In the genomic region with DNA sequence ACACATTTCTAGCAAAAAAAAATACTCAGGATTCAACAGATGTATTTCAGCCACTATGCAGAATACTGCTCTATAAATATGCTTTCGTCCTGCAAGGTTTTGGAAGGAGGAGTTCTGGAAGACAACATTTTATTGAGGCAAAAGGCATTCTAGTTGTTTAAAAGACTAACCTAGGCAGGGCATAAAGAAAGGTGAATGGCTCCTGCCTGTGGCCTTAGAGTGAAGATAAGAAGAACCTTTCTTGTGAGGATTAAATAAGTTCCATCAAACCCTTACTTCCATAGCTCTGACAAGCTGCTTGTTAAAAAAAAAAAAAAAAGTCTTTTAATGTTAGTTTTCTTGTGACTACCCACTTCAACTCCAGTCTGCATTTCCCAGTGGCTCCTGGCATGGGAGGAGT, we compare ENCODE assay signal across 34 cellular contexts.
"Had no signal": no experiment of that assay in that cellular context is flagged by ENCODE, and none has a peak within 500 bp of the region (broad histone marks: within the 10 kb centered on the region; RNA-seq: fewer than 3 reads in every experiment).

No MANE protein-coding gene starts in this region.

- H3K4me1 ChIP-seq: ascending aorta, breast epithelium had no signal

- H3K27me3 ChIP-seq: ascending aorta, brain microvascular endothelial cell, breast epithelium had no signal

- FAIRE-seq: TTC549 had no signal

- DNase-seq: activated B cell treated with CpG ODN at 0.5 μM for 24 hours; activated CD4-positive, alpha-beta memory T cell treated with anti-CD3 and anti-CD28 coated beads, Interleukin-2, amount 10 ng/mL, durations not matched to agents 7 days and 5 days; activated CD4-positive, alpha-beta T cell treated with anti-CD3 and anti-CD28 coated beads for 4 hours; activated CD4-positive, alpha-beta T cell treated with anti-CD3 and anti-CD28 coated beads, Interleukin-2, amount 10 ng/mL, durations not matched to agents 24 days and 14 days; activated CD4-positive, alpha-beta T cell treated with anti-CD3 and anti-CD28 coated beads, Interleukin-2, amount 50 U/mL, for 1 hour; activated CD4-positive, alpha-beta T cell treated with anti-CD3 and anti-CD28 coated beads, Interleukin-2, amount 50 U/mL, for 48 hours; activated CD4-positive, CD25-positive, alpha-beta regulatory T cell treated with anti-CD3 and anti-CD28 coated beads, Interleukin-2, amount 50 U/mL, for 72 hours; activated CD8-positive, alpha-beta memory T cell treated with anti-CD3 and anti-CD28 coated beads for 24 hours; activated CD8-positive, alpha-beta memory T cell treated with anti-CD3 and anti-CD28 coated beads, Interleukin-2, amount 10 ng/mL, durations not matched to agents 7 days and 5 days; activated CD8-positive, alpha-beta memory T cell treated with anti-CD3 and anti-CD28 coated beads, Interleukin-2, amount 50 U/mL, for 48 hours; activated CD8-positive, alpha-beta T cell treated with anti-CD3 and anti-CD28 coated beads, Interleukin-2, amount 10 ng/mL, durations not matched to agents 7 days and 5 days; activated effector memory CD4-positive, alpha-beta T cell treated with Interleukin-2 at 50 U/mL for 16 hours; activated gamma-delta T cell; activated naive CD4-positive, alpha-beta T cell treated with anti-CD3 and anti-CD28 coated beads, Interleukin-2, amount 10 ng/mL, durations not matched to agents 7 days and 5 days; activated naive CD4-positive, alpha-beta T cell treated with Interleukin-2 at 50 U/mL for 16 hours; activated naive CD8-positive, alpha-beta T cell treated with anti-CD3 and anti-CD28 coated beads, Interleukin-2, amount 10 ng/mL, durations not matched to agents 7 days and 5 days; activated naive CD8-positive, alpha-beta T cell treated with anti-CD3 and anti-CD28 coated beads, Interleukin-2, amount 50 U/mL, for 24 hours; activated T-cell treated with anti-CD3 and anti-CD28 coated beads, Interleukin-2, amount 50 U/mL, for 24 hours; activated T-cell treated with anti-CD3 and anti-CD28 coated beads, Interleukin-2, amount 50 U/mL, for 48 hours; anterior cingulate cortex; brain microvascular endothelial cell; central memory CD4-positive, alpha-beta T cell; T-helper 1 cell; T-helper 2 cell; T-helper 9 cell had no signal

- ATAC-seq: activated CD8-positive, alpha-beta memory T cell treated with anti-CD3 and anti-CD28 coated beads, Interleukin-2, amount 10 ng/mL, durations not matched to agents 7 days and 5 days; activated CD8-positive, alpha-beta T cell treated with anti-CD3 and anti-CD28 coated beads, Interleukin-2, amount 10 ng/mL, durations not matched to agents 7 days and 5 days; activated naive CD8-positive, alpha-beta T cell treated with anti-CD3 and anti-CD28 coated beads, Interleukin-2, amount 50 U/mL, for 24 hours had no signal

- H3K4me3 Mint-ChIP-seq: activated B cell treated with CpG ODN at 0.5 μM for 24 hours; activated CD4-positive, alpha-beta memory T cell treated with anti-CD3 and anti-CD28 coated beads, Interleukin-2, amount 10 ng/mL, durations not matched to agents 7 days and 5 days; activated CD4-positive, alpha-beta T cell treated with anti-CD3 and anti-CD28 coated beads, Interleukin-2, amount 10 ng/mL, durations not matched to agents 24 days and 14 days; activated CD8-positive, alpha-beta memory T cell treated with anti-CD3 and anti-CD28 coated beads, Interleukin-2, amount 10 ng/mL, durations not matched to agents 7 days and 5 days; activated CD8-positive, alpha-beta T cell treated with anti-CD3 and anti-CD28 coated beads, Interleukin-2, amount 10 ng/mL, durations not matched to agents 7 days and 5 days; activated naive CD4-positive, alpha-beta T cell treated with anti-CD3 and anti-CD28 coated beads, Interleukin-2, amount 10 ng/mL, durations not matched to agents 7 days and 5 days; activated naive CD4-positive, alpha-beta T cell treated with anti-CD3 and anti-CD28 coated beads, Interleukin-2, amount 50 U/mL, for 24 hours; activated naive CD8-positive, alpha-beta T cell; activated naive CD8-positive, alpha-beta T cell treated with anti-CD3 and anti-CD28 coated beads, Interleukin-2, amount 10 ng/mL, durations not matched to agents 7 days and 5 days; activated naive CD8-positive, alpha-beta T cell treated with anti-CD3 and anti-CD28 coated beads, Interleukin-2, amount 50 U/mL, for 24 hours; activated T-cell treated with anti-CD3 and anti-CD28 coated beads, Interleukin-2, amount 50 U/mL, for 24 hours; T-helper 1 cell treated with Interleukin-12 subunit alpha and Interleukin-12 subunit beta and Interleukin-4 antibody, amounts not matched to agents 30 μg/mL and 1 μg/mL, for 36 hours; T-helper 2 cell treated with Interferon-gamma antibody and Interleukin-4, amounts not matched to agents 5 μg/mL and 100 μg/mL, for 36 hours had no signal

- H3K4me1 Mint-ChIP-seq: activated B cell treated with CpG ODN at 0.5 μM for 24 hours; activated CD4-positive, alpha-beta memory T cell treated with anti-CD3 and anti-CD28 coated beads, Interleukin-2, amount 10 ng/mL, durations not matched to agents 7 days and 5 days; activated CD4-positive, alpha-beta T cell treated with anti-CD3 and anti-CD28 coated beads, Interleukin-2, amount 10 ng/mL, durations not matched to agents 24 days and 14 days; activated CD8-positive, alpha-beta memory T cell treated with anti-CD3 and anti-CD28 coated beads, Interleukin-2, amount 10 ng/mL, durations not matched to agents 7 days and 5 days; activated naive CD4-positive, alpha-beta T cell treated with anti-CD3 and anti-CD28 coated beads, Interleukin-2, amount 10 ng/mL, durations not matched to agents 7 days and 5 days; activated naive CD4-positive, alpha-beta T cell treated with anti-CD3 and anti-CD28 coated beads, Interleukin-2, amount 50 U/mL, for 24 hours; activated naive CD8-positive, alpha-beta T cell treated with anti-CD3 and anti-CD28 coated beads, Interleukin-2, amount 10 ng/mL, durations not matched to agents 7 days and 5 days; activated naive CD8-positive, alpha-beta T cell treated with anti-CD3 and anti-CD28 coated beads, Interleukin-2, amount 50 U/mL, for 24 hours had no signal

- H3K36me3 Mint-ChIP-seq: activated CD8-positive, alpha-beta memory T cell treated with anti-CD3 and anti-CD28 coated beads, Interleukin-2, amount 10 ng/mL, durations not matched to agents 7 days and 5 days; activated naive CD4-positive, alpha-beta T cell treated with anti-CD3 and anti-CD28 coated beads, Interleukin-2, amount 10 ng/mL, durations not matched to agents 7 days and 5 days; activated naive CD4-positive, alpha-beta T cell treated with anti-CD3 and anti-CD28 coated beads, Interleukin-2, amount 50 U/mL, for 24 hours; activated naive CD8-positive, alpha-beta T cell; activated naive CD8-positive, alpha-beta T cell treated with anti-CD3 and anti-CD28 coated beads, Interleukin-2, amount 10 ng/mL, durations not matched to agents 7 days and 5 days had no signal

- H3K27me3 Mint-ChIP-seq: activated B cell treated with CpG ODN at 0.5 μM for 24 hours; activated CD4-positive, alpha-beta memory T cell treated with anti-CD3 and anti-CD28 coated beads, Interleukin-2, amount 10 ng/mL, durations not matched to agents 7 days and 5 days; activated CD4-positive, alpha-beta T cell treated with anti-CD3 and anti-CD28 coated beads, Interleukin-2, amount 10 ng/mL, durations not matched to agents 24 days and 14 days; activated CD8-positive, alpha-beta memory T cell treated with anti-CD3 and anti-CD28 coated beads, Interleukin-2, amount 10 ng/mL, durations not matched to agents 7 days and 5 days; activated naive CD4-positive, alpha-beta T cell treated with anti-CD3 and anti-CD28 coated beads, Interleukin-2, amount 10 ng/mL, durations not matched to agents 7 days and 5 days; activated naive CD8-positive, alpha-beta T cell treated with anti-CD3 and anti-CD28 coated beads, Interleukin-2, amount 10 ng/mL, durations not matched to agents 7 days and 5 days; activated naive CD8-positive, alpha-beta T cell treated with anti-CD3 and anti-CD28 coated beads, Interleukin-2, amount 50 U/mL, for 24 hours; activated T-cell treated with anti-CD3 and anti-CD28 coated beads, Interleukin-2, amount 50 U/mL, for 24 hours had no signal

- H3K9me3 Mint-ChIP-seq: activated B cell treated with CpG ODN at 0.5 μM for 24 hours; activated CD4-positive, alpha-beta memory T cell treated with anti-CD3 and anti-CD28 coated beads, Interleukin-2, amount 10 ng/mL, durations not matched to agents 7 days and 5 days; activated CD4-positive, alpha-beta T cell treated with anti-CD3 and anti-CD28 coated beads, Interleukin-2, amount 10 ng/mL, durations not matched to agents 24 days and 14 days; activated naive CD4-positive, alpha-beta T cell treated with anti-CD3 and anti-CD28 coated beads, Interleukin-2, amount 10 ng/mL, durations not matched to agents 7 days and 5 days; activated naive CD8-positive, alpha-beta T cell treated with anti-CD3 and anti-CD28 coated beads, Interleukin-2, amount 10 ng/mL, durations not matched to agents 7 days and 5 days; activated naive CD8-positive, alpha-beta T cell treated with anti-CD3 and anti-CD28 coated beads, Interleukin-2, amount 50 U/mL, for 24 hours; activated T-cell treated with anti-CD3 and anti-CD28 coated beads, Interleukin-2, amount 50 U/mL, for 24 hours; activated T-helper 2 cell treated with anti-CD3 and anti-CD28 coated beads, Interferon-gamma antibody, Interleukin-2, Interleukin-4, amounts not matched to agents 10 μg/mL and 5 μg/mL and 100 μg/mL, durations not matched to agents 14 hours and 24 hours and 36 hours; T-helper 1 cell treated with Interleukin-12 subunit alpha and Interleukin-12 subunit beta and Interleukin-4 antibody, amounts not matched to agents 30 μg/mL and 1 μg/mL, for 36 hours; T-helper 2 cell treated with Interferon-gamma antibody and Interleukin-4, amounts not matched to agents 5 μg/mL and 100 μg/mL, for 36 hours had no signal

- H3K4me3 ChIP-seq: ascending aorta, breast epithelium had no signal

- H3K27ac Mint-ChIP-seq: activated B cell treated with CpG ODN at 0.5 μM for 24 hours; activated CD4-positive, alpha-beta memory T cell treated with anti-CD3 and anti-CD28 coated beads, Interleukin-2, amount 10 ng/mL, durations not matched to agents 7 days and 5 days; activated CD4-positive, alpha-beta T cell treated with anti-CD3 and anti-CD28 coated beads, Interleukin-2, amount 10 ng/mL, durations not matched to agents 24 days and 14 days; activated CD8-positive, alpha-beta memory T cell treated with anti-CD3 and anti-CD28 coated beads, Interleukin-2, amount 10 ng/mL, durations not matched to agents 7 days and 5 days; activated CD8-positive, alpha-beta T cell treated with anti-CD3 and anti-CD28 coated beads, Interleukin-2, amount 10 ng/mL, durations not matched to agents 7 days and 5 days; activated naive CD4-positive, alpha-beta T cell treated with anti-CD3 and anti-CD28 coated beads, Interleukin-2, amount 10 ng/mL, durations not matched to agents 7 days and 5 days; activated naive CD4-positive, alpha-beta T cell treated with anti-CD3 and anti-CD28 coated beads, Interleukin-2, amount 50 U/mL, for 24 hours; activated naive CD8-positive, alpha-beta T cell; activated naive CD8-positive, alpha-beta T cell treated with anti-CD3 and anti-CD28 coated beads, Interleukin-2, amount 10 ng/mL, durations not matched to agents 7 days and 5 days; activated naive CD8-positive, alpha-beta T cell treated with anti-CD3 and anti-CD28 coated beads, Interleukin-2, amount 50 U/mL, for 24 hours; activated T-cell treated with anti-CD3 and anti-CD28 coated beads, Interleukin-2, amount 50 U/mL, for 24 hours; activated T-helper 2 cell treated with anti-CD3 and anti-CD28 coated beads, Interferon-gamma antibody, Interleukin-2, Interleukin-4, amounts not matched to agents 10 μg/mL and 5 μg/mL and 100 μg/mL, durations not matched to agents 14 hours and 24 hours and 36 hours; T-helper 1 cell treated with Interleukin-12 subunit alpha and Interleukin-12 subunit beta and Interleukin-4 antibody, amounts not matched to agents 30 μg/mL and 1 μg/mL, for 36 hours; T-helper 2 cell treated with Interferon-gamma antibody and Interleukin-4, amounts not matched to agents 5 μg/mL and 100 μg/mL, for 36 hours had no signal

- H3K27ac ChIP-seq: ascending aorta, brain microvascular endothelial cell, breast epithelium, VCaP had no signal

- H3K9me3 ChIP-seq: ascending aorta, breast epithelium had no signal

- H3K36me3 ChIP-seq: ascending aorta, brain microvascular endothelial cell, breast epithelium had no signal
